8 cellular contexts compared by ENCODE assay signal in genomic region chr14:86057018-86057667, GRCh38.
A peak's percentile ranks its signal among the peaks of the same experiment; 100 is the strongest.
DNase-seq lines count a peak whose midpoint lies in the region; ATAC-seq and TF ChIP-seq lines count a peak whose summit lies in the region.

No MANE protein-coding gene starts in this region.

- in situ Hi-C loops in GM13977 (cut with MboI; ENCODE audit: low pct_unique_long_range_greater_than_20kb, low sequenced_read_pairs, unreplicated experiment) = no loop called here

- WGBS in thyroid gland, 2 donors = 60 to 63% methylated on average over 3 of the region's 3 CpGs

- no peak for TF ChIP-seq POLR2A in thyroid gland (IDR thresholded peaks at IDR 0.05)

- no peaks in the 10 kb centered on the region for H3K9me3 ChIP-seq in thyroid gland

- no peaks in the 10 kb centered on the region for H3K36me3 ChIP-seq in thyroid gland

- DNase-seq in AG09319 (ENCODE audit: extremely low read depth, low read depth) (no peak), GM13977 (ENCODE audit: low spot score) (no peak), NCI-H1930 (lab: John Stamatoyannopoulos, UW) (peak; percentile 11 to 17), iris pigment epithelial cell (ENCODE audit: low read depth) (peak; percentile 31), thyroid gland (peak in 1 of 2 donors; percentile 15)
- DNase-seq in activated naive CD4-positive, alpha-beta T cell treated with Interleukin-2 at 50 U/mL for 16 hours = peak; percentile 11

- intact Hi-C loops in thyroid gland (cut with DNase I) = no loop called here

- H3K27me3 ChIP-seq in thyroid gland = no peaks in the 10 kb centered on the region

- no peak overlapping the region for H3K4me3 ChIP-seq in thyroid gland (replicated peaks in 1 of 3)

- ATAC-seq in HG03039 (IDR thresholded peaks at IDR 0.05; ENCODE audit: unreplicated experiment) (no peak), GM19023 (IDR thresholded peaks at IDR 0.05; ENCODE audit: unreplicated experiment) (no peak)

- no peaks in the 10 kb centered on the region for H3K4me1 ChIP-seq in thyroid gland

- H3K27ac ChIP-seq in thyroid gland = no peak overlapping the region

- peak; percentile 79 for TF ChIP-seq CTCF in AG09319 (IDR thresholded peaks at IDR 0.05; ENCODE audit: low read depth, low read length)
- peak; percentile 73 for TF ChIP-seq CTCF in GM13977 (IDR thresholded peaks at IDR 0.05; ENCODE audit: extremely low read depth, insufficient read depth, missing control alignments)
- TF ChIP-seq CTCF in thyroid gland (IDR thresholded peaks at IDR 0.05) = peak in 5 of 6 experiments; percentile 32 to 71 (median 51)

Comparison
In these comparisons a context has a peak if more than half of its experiments do, and no peak if none do; other contexts are left out.
1. DNase-seq: peak in NCI-H1930 (2 of 2), activated naive CD4-positive, alpha-beta T cell treated with Interleukin-2 at 50 U/mL for 16 hours (single experiment) and iris pigment epithelial cell (single experiment); none in AG09319 (single experiment) and GM13977 (single experiment).
2. Peak in every context shown above with its lines, with median percentiles within 50 percentile points of each other: CTCF ChIP-seq.